In the genomic region with DNA sequence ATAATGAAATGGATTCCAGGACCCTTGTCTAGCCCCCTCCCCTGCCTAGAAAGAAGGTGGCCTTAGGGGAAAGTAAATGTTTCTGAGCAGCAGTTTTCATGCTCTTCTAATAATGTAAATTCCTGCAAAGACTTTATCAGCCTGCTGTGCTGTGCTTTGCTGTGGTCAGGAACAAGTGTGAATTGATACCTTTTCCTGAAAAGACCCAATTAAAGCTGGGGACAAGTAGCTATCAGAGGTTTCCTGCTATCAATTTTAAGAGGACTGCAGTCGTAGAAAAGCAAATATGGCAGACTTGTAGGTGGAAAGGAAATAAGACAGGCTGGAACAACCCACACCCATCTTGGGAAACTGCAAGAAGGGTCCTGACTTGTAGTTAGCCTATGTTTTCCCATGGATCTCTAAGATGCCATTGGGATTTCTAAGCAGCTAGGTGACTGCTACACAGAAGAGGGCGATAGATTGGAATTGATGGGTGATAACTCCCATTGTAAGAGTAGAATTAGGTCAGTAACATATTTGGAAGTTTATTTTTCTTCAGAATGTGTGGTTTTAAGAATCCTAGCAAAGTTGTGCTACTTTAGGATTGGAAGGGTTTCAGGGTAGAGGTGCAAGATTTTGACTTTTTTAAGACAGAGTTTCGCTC, we compare ENCODE assay signal across 1 cellular context.
TF ChIP-seq lines count a peak whose summit lies in the region.

No MANE protein-coding gene starts in this region.

TF ChIP-seq in HepG2, 621 proteins besides CTCF, POLR2A, EP300 and RAD21:
- no peak for TF ChIP-seq TAF15 (IDR thresholded peaks at IDR 0.05; ENCODE audit: low read depth, low read length, poor library complexity, severe bottlenecking)
- TF ChIP-seq NCOA5 (CRISPR knock-in tag; IDR thresholded peaks at IDR 0.05) = no peak
- no peak for TF ChIP-seq ZNF232 (CRISPR knock-in tag; IDR thresholded peaks at IDR 0.05; ENCODE audit: borderline replicate concordance)
- TF ChIP-seq FOXO1 (CRISPR knock-in tag; IDR thresholded peaks at IDR 0.05) = no peak
- TF ChIP-seq PAF1 (CRISPR knock-in tag; IDR thresholded peaks at IDR 0.05) = peak; percentile 88
- TF ChIP-seq ZNF503 (CRISPR knock-in tag; IDR thresholded peaks at IDR 0.05) = no peak
- TF ChIP-seq RBM22 (optimal IDR thresholded peaks at IDR 0.05; ENCODE audit: low read length) = peak; percentile 74
- no peak for TF ChIP-seq ZNF619 (CRISPR knock-in tag; IDR thresholded peaks at IDR 0.05)
- no peak for TF ChIP-seq ZNF44 (CRISPR knock-in tag; IDR thresholded peaks at IDR 0.05)
- 0 out of 2 replicates have a peak, but pooled peaks have one; percentile 2 for TF ChIP-seq RBFOX2 (IDR thresholded peaks at IDR 0.05; ENCODE audit: low read depth, low read length)
- TF ChIP-seq POLR2AphosphoS5 (IDR thresholded peaks at IDR 0.05; ENCODE audit: low read depth, low read length) = peak; percentile 62
- no peak for TF ChIP-seq TCF7L2 (IDR thresholded peaks at IDR 0.05; ENCODE audit: low read depth, low read length)
- TF ChIP-seq ZIK1 (CRISPR knock-in tag; IDR thresholded peaks at IDR 0.05; ENCODE audit: borderline replicate concordance, low read depth) = no peak
- TF ChIP-seq STAT6 (CRISPR knock-in tag; IDR thresholded peaks at IDR 0.05; ENCODE audit: borderline replicate concordance) = no peak
- 0 out of 2 replicates have a peak, but pooled peaks have one; percentile 60 for TF ChIP-seq POLR2G (IDR thresholded peaks at IDR 0.05; ENCODE audit: low read depth, low read length)
